Comparison of ENCODE assay signal across 9 cellular contexts in genomic region chr15:66673410-66674322, GRCh38. TPM values are rescaled to one million over a fixed set of nuclear protein-coding genes. Genes with fewer than 3 reads are reported as not detected.
DNase-seq lines count a peak whose midpoint lies in the region; ATAC-seq, FAIRE-seq and TF ChIP-seq lines count a peak whose summit lies in the region.
"Had no signal": no experiment of that assay in that cellular context is flagged by ENCODE, and none has a peak within 500 bp of the region (broad histone marks: within the 10 kb centered on the region; RNA-seq: fewer than 3 reads in every experiment).

No MANE protein-coding gene starts in this region.

- H3K4me2 ChIP-seq in OCI-LY1 (ENCODE audit: low read length) = peak overlapping the region; percentile 26; the same call in 1 of the 2 replicates

- no peak overlapping the region for H2AFZ ChIP-seq in OCI-LY1 (ENCODE audit: low read length)

- H3K27me3 ChIP-seq in OCI-LY1 (ENCODE audit: insufficient read depth, low read length) (no peaks in the 10 kb centered on the region; the same call in 1 of the 2 replicates), small intestine (ENCODE audit: control insufficient read depth in 2 of 2, insufficient read depth in 2 of 2, low read length in 2 of 2) (no peaks in the 10 kb centered on the region)

- no peak for ATAC-seq in HG02678 (IDR thresholded peaks at IDR 0.05; ENCODE audit: unreplicated experiment)
- no peak for ATAC-seq in HG03571 (IDR thresholded peaks at IDR 0.05; ENCODE audit: unreplicated experiment)

- 56 to 75% (median 60%) methylated on average over 22 to 27 of the region's 27 CpGs for WGBS in small intestine, 3 donors

- TF ChIP-seq CTCF in GM10248 (IDR thresholded peaks at IDR 0.05; ENCODE audit: control extremely low read depth, extremely low read depth, low read depth, missing control alignments) (no peak), OCI-LY1 (IDR thresholded peaks at IDR 0.05; ENCODE audit: low read length) (no peak)

- POLR2A ChIA-PET in GM10248 (lab: Yijun Ruan, JAX) = no interaction called here

- H4K20me1 ChIP-seq in OCI-LY1 (ENCODE audit: insufficient read depth, low read length) = no peaks in the 10 kb centered on the region

- no peaks in the 10 kb centered on the region for H3K36me3 ChIP-seq in OCI-LY1 (ENCODE audit: insufficient read depth, low read length)
- H3K36me3 ChIP-seq in small intestine (ENCODE audit: control insufficient read depth in 2 of 2, insufficient read depth in 2 of 2, low read length in 2 of 2) = no peaks in the 10 kb centered on the region

- H3K4me1 ChIP-seq in OCI-LY1 (ENCODE audit: insufficient read depth, low read length, severe bottlenecking) (peaks cover 6% of the 10 kb centered on the region), small intestine (ENCODE audit: control insufficient read depth in 2 of 2, insufficient read depth in 1 of 2, low read depth in 1 of 2, low read length in 1 of 2) (no peaks in the 10 kb centered on the region)

- H3K4me3 ChIP-seq in OCI-LY1 (ENCODE audit: low read depth, low read length, poor library complexity, severe bottlenecking) (no peak overlapping the region), small intestine (ENCODE audit: low read depth in 1 of 2, low read length in 2 of 2) (no peak overlapping the region)

- H3K27ac ChIP-seq in OCI-LY1 (ENCODE audit: low read depth, low read length, poor library complexity, severe bottlenecking) = no peak overlapping the region
- no peak overlapping the region for H3K27ac ChIP-seq in small intestine (ENCODE audit: low read depth in 1 of 2, low read length in 1 of 2)

- CTCF ChIA-PET in GM10248 (lab: Yijun Ruan, JAX) = no interaction called here

- no peak overlapping the region; the same call in 1 of the 2 replicates for H3K9ac ChIP-seq in OCI-LY1 (ENCODE audit: low read length)

- no peak for FAIRE-seq in small intestine (lab: Jason Lieb, UNC)

- no peaks in the 10 kb centered on the region for H3F3A ChIP-seq in OCI-LY1 (ENCODE audit: insufficient read depth, low read length)

- H3K9me3 ChIP-seq in OCI-LY1 (ENCODE audit: low read length) (no peaks in the 10 kb centered on the region), small intestine (ENCODE audit: control insufficient read depth, low read depth) (no peaks in the 10 kb centered on the region)

- DNase-seq in GM10248 (ENCODE audit: extremely low spot score) (peak; percentile 59), ecto neural progenitor cell (ENCODE audit: low spot score) (peak; percentile 90), small intestine (peak; percentile 67), inferior parietal cortex (ENCODE audit: extremely low spot score) (no peak), KG1 (lab: John Stamatoyannopoulos, UW) (no peak)
- DNase-seq: NCI-H446 treated with DMSO at 0.1 percent for 48 hours had no signal

- no peaks in the 10 kb centered on the region for H3K79me2 ChIP-seq in OCI-LY1 (ENCODE audit: insufficient read depth, low read length)

- H3K9me2 ChIP-seq in OCI-LY1 (ENCODE audit: low read depth, low read length) = no peaks in the 10 kb centered on the region

RNA-seq across cellular contexts. Expression of gene SMAD6, which starts 28.4 kb away (rescaled TPM):
- polyA plus RNA-seq in small intestine = 10 to 100 TPM in 1 of 3 donors, 1 to 10 TPM in 1, under 1 TPM in 1; 0.89 to 19.5 (median 1.4) TPM

Comparison
In these comparisons a context has a peak if more than half of its experiments do, and no peak if none do; other contexts are left out.
1. DNase-seq: peak in GM10248 (single experiment), ecto neural progenitor cell (single experiment) and small intestine (single experiment); none in inferior parietal cortex (single experiment) and KG1 (single experiment).